Comparison of ENCODE assay signal across 9 cellular contexts in genomic region chr12:7937867-7938506, GRCh38. TPM values are rescaled to one million over a fixed set of nuclear protein-coding genes. Genes with fewer than 3 reads are reported as not detected.
DNase-seq lines count a peak whose midpoint lies in the region; ATAC-seq and TF ChIP-seq lines count a peak whose summit lies in the region.
"Had no signal": no experiment of that assay in that cellular context is flagged by ENCODE, and none has a peak within 500 bp of the region (broad histone marks: within the 10 kb centered on the region; RNA-seq: fewer than 3 reads in every experiment).

No MANE protein-coding gene starts in this region.

- peak; percentile 15 for TF ChIP-seq CTCF in GM12865 (IDR thresholded peaks at IDR 0.05; ENCODE audit: insufficient read depth, low read depth, low read length, missing control alignments)
- TF ChIP-seq CTCF in mammary epithelial cell (conservative IDR thresholded peaks at IDR 0.05 in 1 of 2, IDR thresholded peaks at IDR 0.05 in 1 of 2; ENCODE audit: extremely low read depth in 1 of 2, insufficient read depth in 1 of 2, low read depth in 1 of 2, low read length in 2 of 2): peak in 1 of 2 donors; percentile 12
- TF ChIP-seq CTCF in progenitor cell of endocrine pancreas (IDR thresholded peaks at IDR 0.05; ENCODE audit: unreplicated experiment): peak; percentile 41

- H2AFZ ChIP-seq in mammary epithelial cell (ENCODE audit: low read depth, low read length): peak overlapping the region; percentile 7

- peaks cover 12% of the 10 kb centered on the region for H3K4me1 ChIP-seq in mammary epithelial cell (ENCODE audit: insufficient read depth, low read length)

- no peaks in the 10 kb centered on the region for H3K27me3 Mint-ChIP-seq in progenitor cell of endocrine pancreas

- H3K9me3 ChIP-seq in mammary epithelial cell (replicated peaks; ENCODE audit: insufficient read depth, low read length): no peaks in the 10 kb centered on the region

- DNase-seq in GM12865 (ENCODE audit: low read depth) (peak; percentile 24), NCI-H1092 treated with DMSO at 0.1 percent for 48 hours (lab: John Stamatoyannopoulos, UW) (peak; percentile 62), mammary epithelial cell (no peak), progenitor cell of endocrine pancreas (ENCODE audit: low spot score, unreplicated experiment) (no peak), 8988T (no peak), hypothalamus (lab: John Stamatoyannopoulos, UW) (no peak)

- intact Hi-C loops in mammary epithelial cell (cut with micrococcal nuclease): no loop called here

- no peak overlapping the region for H3K9ac ChIP-seq in mammary epithelial cell (ENCODE audit: insufficient read depth, low read length)

- H3K9me3 Mint-ChIP-seq in progenitor cell of endocrine pancreas (ENCODE audit: low read depth): no peaks in the 10 kb centered on the region

- H3K4me3 ChIP-seq in GM12865 (ENCODE audit: low read depth, low read length) (no peak overlapping the region), mammary epithelial cell (replicated peaks in 1 of 3; ENCODE audit: insufficient read depth in 1 of 3, low read depth in 2 of 3, low read length in 3 of 3) (no peak overlapping the region)

- BruUV-seq in mammary epithelial cell (replicated peaks; lab: Mats Ljungman, UMichigan): no TSS peak

- H3K36me3 Mint-ChIP-seq in progenitor cell of endocrine pancreas (ENCODE audit: insufficient read depth): no peaks in the 10 kb centered on the region

- 72% methylated on average over 4 of the region's 4 CpGs for WGBS in mammary epithelial cell (ENCODE audit: low coverage, missing lambda C conversion rate)

- no peaks in the 10 kb centered on the region for H4K20me1 ChIP-seq in mammary epithelial cell (ENCODE audit: insufficient read depth, low read length)

- H3K4me2 ChIP-seq in mammary epithelial cell (ENCODE audit: insufficient read depth, low read depth, low read length): no peak overlapping the region

- no peaks in the 10 kb centered on the region for H3K36me3 ChIP-seq in mammary epithelial cell (ENCODE audit: insufficient read depth, low read length)

- no peak overlapping the region for H3K4me3 Mint-ChIP-seq in progenitor cell of endocrine pancreas (ENCODE audit: low read depth)

- peaks cover 26% of the 10 kb centered on the region for H3K79me2 ChIP-seq in mammary epithelial cell (ENCODE audit: insufficient read depth, low read length)

- in situ Hi-C loops in mammary epithelial cell (cut with MboI; ENCODE audit: low sequenced_read_pairs in 2 of 2): loop anchor here in 1 of 2 donors (10.0 kb wide), 1 partner anchor 73 kb away; no protein-coding TSS in a partner anchor

- peaks cover 7% of the 10 kb centered on the region for H3K4me1 Mint-ChIP-seq in progenitor cell of endocrine pancreas (ENCODE audit: low read depth)

- no peak for ATAC-seq in HG03521 (IDR thresholded peaks at IDR 0.05; ENCODE audit: unreplicated experiment)
- ATAC-seq in GM19397 (IDR thresholded peaks at IDR 0.05; ENCODE audit: unreplicated experiment): no peak

- CTCF ChIA-PET in mammary epithelial cell (lab: Charles Lee; ENCODE audit: low non-redundant PET): no interaction called here

- H3K27ac Mint-ChIP-seq in progenitor cell of endocrine pancreas: no peak overlapping the region

- no peak overlapping the region for H3K27ac ChIP-seq in mammary epithelial cell (ENCODE audit: insufficient read depth, low read depth, low read length)
- H3K27ac ChIP-seq: HL-60 had no signal

- H3K27me3 ChIP-seq in mammary epithelial cell (ENCODE audit: insufficient read depth, low read length): no peaks in the 10 kb centered on the region

- dilution Hi-C loops in mammary epithelial cell (cut with HindIII; ENCODE audit: low sequenced_read_pairs): no loop called here

RNA-seq across cellular contexts. Expression of gene SLC2A3, which starts 2.0 kb away (rescaled TPM):
- total RNA-seq in mammary epithelial cell: 10 to 100 TPM in 1 of 2 donors, 1 to 10 TPM in 1; 5.6 to 12.5 TPM
- polyA plus RNA-seq in mammary epithelial cell: 36.6 TPM
- 113 TPM for polyA minus RNA-seq in mammary epithelial cell
- total RNA-seq in progenitor cell of endocrine pancreas: 21.7 and 34.8 TPM in 2 replicates

Comparison
In these comparisons a context has a peak if more than half of its experiments do, and no peak if none do; other contexts are left out.
1. DNase-seq: peak in GM12865 (single experiment) and NCI-H1092 treated with DMSO at 0.1 percent for 48 hours (single experiment); none in mammary epithelial cell (single experiment), progenitor cell of endocrine pancreas (single experiment), 8988T (single experiment) and hypothalamus (0 of 51).